In genomic region chr10:78746178-78746763, GRCh38 we compare ENCODE assay signal across 20 cellular contexts.
DNase-seq lines count a peak whose midpoint lies in the region; ATAC-seq and TF ChIP-seq lines count a peak whose summit lies in the region.
"Had no signal": no experiment of that assay in that cellular context is flagged by ENCODE, and none has a peak within 500 bp of the region (broad histone marks: within the 10 kb centered on the region; RNA-seq: fewer than 3 reads in every experiment).

No MANE protein-coding gene starts in this region.

- TF ChIP-seq CTCF in Caco-2 (IDR thresholded peaks at IDR 0.05; ENCODE audit: insufficient read depth in 1 of 2, low read depth in 1 of 2, low read length in 1 of 2, severe bottlenecking in 1 of 2, unreplicated experiment in 1 of 2), result no peak
- TF ChIP-seq CTCF in hepatocyte (IDR thresholded peaks at IDR 0.05; ENCODE audit: poor library complexity), result no peak
- no peak for TF ChIP-seq CTCF in progenitor cell of endocrine pancreas (IDR thresholded peaks at IDR 0.05; ENCODE audit: unreplicated experiment)

- no TSS peak for BruUV-seq in Caco-2 (replicated peaks; lab: Mats Ljungman, UMichigan)

- DNase-seq in Caco-2 (no peak), NCI-H69 (lab: John Stamatoyannopoulos, UW) (peak; percentile 6), hepatocyte (ENCODE audit: low spot score) (no peak), progenitor cell of endocrine pancreas (ENCODE audit: low spot score, unreplicated experiment) (no peak), amniotic stem cell (lab: John Stamatoyannopoulos, UW) (no peak), activated gamma-delta T cell treated with Interleukin-2 at 50 U/mL for 16 hours (no peak), COR-L47 (lab: John Stamatoyannopoulos, UW) (no peak)
- DNase-seq: DMS 273 treated with DMSO at 0.1 percent for 48 hours, GDM1, IMR-90, NCI-H1417, NCI-H187, NCI-H2107, NCI-H345, NCI-H524 treated with DMSO at 0.1 percent for 48 hours, SJCRH30 had no signal

- no peaks in the 10 kb centered on the region for H3K27me3 ChIP-seq in Caco-2 (replicated peaks; ENCODE audit: control insufficient read depth, insufficient read depth, low read length)
- no peaks in the 10 kb centered on the region for H3K27me3 ChIP-seq in hepatocyte

- H3K9me3 ChIP-seq in Caco-2 (no peaks in the 10 kb centered on the region), hepatocyte (ENCODE audit: low read depth) (no peaks in the 10 kb centered on the region)
- H3K9me3 ChIP-seq: A549, BLaER1, SJCRH30 had no signal

- peak overlapping the region; percentile 36 for H3K4me3 Mint-ChIP-seq in Caco-2 (ENCODE audit: unreplicated experiment)
- H3K4me3 Mint-ChIP-seq in progenitor cell of endocrine pancreas (ENCODE audit: low read depth), result no peak overlapping the region

- no peak for ATAC-seq in HG03439 (IDR thresholded peaks at IDR 0.05; ENCODE audit: unreplicated experiment)
- ATAC-seq: A549, Panc1 had no signal

- no peak overlapping the region for H2AFZ ChIP-seq in hepatocyte

- H3K4me3 ChIP-seq in Caco-2 (ENCODE audit: low read depth, low read length), result no peak overlapping the region
- H3K4me3 ChIP-seq in hepatocyte, result no peak overlapping the region
- H3K4me3 ChIP-seq: A549, BLaER1, SJCRH30 had no signal

- no peaks in the 10 kb centered on the region for H3K9me2 ChIP-seq in hepatocyte (replicated peaks; ENCODE audit: insufficient read depth)

- H3K9me3 Mint-ChIP-seq in Caco-2 (ENCODE audit: unreplicated experiment), result peaks cover 16% of the 10 kb centered on the region
- no peaks in the 10 kb centered on the region for H3K9me3 Mint-ChIP-seq in progenitor cell of endocrine pancreas (ENCODE audit: low read depth)

- H3K4me1 Mint-ChIP-seq in Caco-2 (ENCODE audit: low read depth, unreplicated experiment), result peaks cover 49% of the 10 kb centered on the region
- peaks cover 40% of the 10 kb centered on the region for H3K4me1 Mint-ChIP-seq in progenitor cell of endocrine pancreas (ENCODE audit: low read depth)

- H3K27me3 Mint-ChIP-seq in Caco-2 (ENCODE audit: insufficient read depth, unreplicated experiment), result no peaks in the 10 kb centered on the region
- H3K27me3 Mint-ChIP-seq in progenitor cell of endocrine pancreas, result no peaks in the 10 kb centered on the region

- H3K36me3 Mint-ChIP-seq in Caco-2 (ENCODE audit: insufficient read depth, unreplicated experiment), result no peaks in the 10 kb centered on the region
- no peaks in the 10 kb centered on the region for H3K36me3 Mint-ChIP-seq in progenitor cell of endocrine pancreas (ENCODE audit: insufficient read depth)

- H3K27ac ChIP-seq in hepatocyte, result peak overlapping the region; percentile 41
- H3K27ac ChIP-seq: A549, BLaER1, SJCRH30 had no signal

- H3K27ac Mint-ChIP-seq in Caco-2 (ENCODE audit: unreplicated experiment), result peak overlapping the region; percentile 86
- peak overlapping the region; percentile 42 for H3K27ac Mint-ChIP-seq in progenitor cell of endocrine pancreas

- intact Hi-C loops in Caco-2 (cut with micrococcal nuclease; ENCODE audit: unreplicated experiment), result no loop called here

- POLR2A ChIA-PET in Caco-2 (lab: Charles Lee), result no interaction called here

- H3K36me3 ChIP-seq in Caco-2 (ENCODE audit: control insufficient read depth, insufficient read depth, low read length) (no peaks in the 10 kb centered on the region), hepatocyte (replicated peaks; ENCODE audit: insufficient read depth, low read depth) (no peaks in the 10 kb centered on the region)
- H3K36me3 ChIP-seq: BLaER1, SJCRH30 had no signal

- no peaks in the 10 kb centered on the region for H3K79me2 ChIP-seq in hepatocyte

- no peaks in the 10 kb centered on the region for H4K20me1 ChIP-seq in hepatocyte (ENCODE audit: insufficient read depth, poor library complexity, severe bottlenecking)

- 81% methylated on average over 11 of the region's 11 CpGs for WGBS in hepatocyte (ENCODE audit: low lambda C conversion rate, missing lambda C conversion rate)

- H3K4me1 ChIP-seq in Caco-2 (peaks cover 50% of the 10 kb centered on the region), hepatocyte (ENCODE audit: insufficient read depth) (peaks cover 62% of the 10 kb centered on the region)

- CTCF ChIA-PET in Caco-2 (lab: Charles Lee), result no interaction called here

- no peak overlapping the region for H3K4me2 ChIP-seq in hepatocyte
- H3K4me2 ChIP-seq: A549, BLaER1 had no signal
